Comparison of ENCODE assay signal across 5 cellular contexts in the genomic region with DNA sequence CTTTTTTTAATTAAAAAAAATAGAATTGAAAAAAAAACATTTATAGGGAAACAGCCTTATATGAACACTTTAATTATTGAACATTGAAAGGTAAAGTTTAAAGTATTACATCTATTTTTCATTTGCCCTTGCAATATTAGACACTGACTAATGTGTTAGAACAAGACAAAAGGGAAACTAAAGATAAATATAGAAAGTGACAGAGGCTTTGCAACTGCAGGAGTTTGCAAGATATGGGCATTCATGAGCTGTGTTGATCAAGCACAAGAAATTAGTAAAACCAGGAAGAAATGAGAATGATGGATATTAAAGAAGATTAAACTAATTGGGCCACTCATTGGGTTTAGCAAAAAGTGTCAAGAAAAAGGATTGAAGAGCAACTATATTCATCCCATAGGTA.
"Had no signal": no experiment of that assay in that cellular context is flagged by ENCODE, and none has a peak within 500 bp of the region (broad histone marks: within the 10 kb centered on the region; RNA-seq: fewer than 3 reads in every experiment).

No MANE protein-coding gene starts in this region.

- H3K4me3 ChIP-seq: K562 had no signal

- ATAC-seq: HepG2, K562 had no signal

- DNase-seq: IMR-90, KBM-7 had no signal

- H3K27ac ChIP-seq: HL-60 had no signal
